7 cellular contexts compared by ENCODE assay signal in the genomic region with DNA sequence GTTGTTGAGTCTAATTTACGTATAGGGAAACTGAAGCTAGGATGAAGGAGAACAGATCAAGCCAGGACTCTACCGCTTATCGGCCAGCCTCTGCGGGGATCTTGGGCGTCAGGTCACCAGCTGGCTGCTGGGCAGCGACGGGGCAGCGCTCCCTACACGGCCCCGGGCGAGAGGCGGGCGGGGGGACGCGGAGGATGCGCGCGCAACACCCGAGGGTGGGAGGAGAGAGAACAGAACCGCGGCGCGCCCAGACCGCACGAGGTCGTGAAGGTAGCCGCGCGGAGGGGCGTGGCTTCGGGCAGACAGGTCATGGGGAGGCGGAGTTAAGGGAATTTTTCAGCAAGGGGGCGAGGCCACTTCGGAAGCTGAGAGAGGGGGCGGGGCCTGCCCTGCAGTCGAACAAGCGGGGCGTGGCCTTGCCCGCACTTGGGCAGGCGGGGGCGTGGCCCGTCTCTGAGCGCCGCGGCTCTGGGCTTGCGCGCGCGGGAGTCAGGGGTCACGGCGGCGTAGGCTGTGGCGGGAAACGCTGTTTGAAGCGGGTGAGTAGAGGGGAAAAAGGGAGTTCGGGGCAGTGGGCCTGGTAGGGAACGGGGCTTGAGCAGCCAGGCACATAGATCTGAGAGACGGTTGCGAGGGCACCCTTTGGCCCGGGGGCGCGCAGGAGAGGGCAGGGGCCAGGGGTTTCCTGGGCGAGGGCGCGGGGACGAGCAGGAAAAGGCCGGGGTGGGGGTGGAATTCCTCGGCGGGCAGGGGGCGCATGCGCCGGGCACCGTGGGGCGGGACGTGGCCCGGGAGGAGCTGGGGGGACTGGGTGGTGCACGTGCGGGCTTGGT. TPM values are rescaled to one million over a fixed set of nuclear protein-coding genes. Genes with fewer than 3 reads are reported as not detected.
DNase-seq lines count a peak whose midpoint lies in the region; ATAC-seq and TF ChIP-seq lines count a peak whose summit lies in the region.

TSS of gene POLD1 (plus strand) at position 496 of the 833 bp plus-strand sequence. CDS start 14,505 bp downstream, outside the sequence.

- in situ Hi-C loops in astrocyte of the cerebellum (cut with HindIII; ENCODE audit: low sequenced_read_pairs) = no loop called here

- TF ChIP-seq CTCF in astrocyte of the cerebellum (IDR thresholded peaks at IDR 0.05; ENCODE audit: low read depth, low read length, missing control alignments) = no peak

- ATAC-seq in GM18505 (IDR thresholded peaks at IDR 0.05; ENCODE audit: unreplicated experiment) = peak; percentile 74
- peak; percentile 82 for ATAC-seq in HG02981 (IDR thresholded peaks at IDR 0.05; ENCODE audit: unreplicated experiment)

- peak; percentile 67 for TF ChIP-seq POLR2A in GM18505 (IDR thresholded peaks at IDR 0.05; ENCODE audit: borderline replicate concordance, extremely low read depth, insufficient read depth, insufficient read length)

- DNase-seq in NCI-H2029 treated with DMSO at 0.1 percent for 48 hours (lab: John Stamatoyannopoulos, UW) (peak; percentile 96), T-helper 9 cell (peak; percentile 98), astrocyte of the cerebellum (ENCODE audit: low read depth) (peak; percentile 89), hepatic stellate cell (ENCODE audit: low spot score) (peak; percentile 98), renal cortical epithelial cell (ENCODE audit: low read depth) (peak; percentile 91)

- peak within 1 kb of the TSS; percentile 66 for H3K4me3 ChIP-seq in astrocyte of the cerebellum (ENCODE audit: low read depth, low read length)

RNA-seq across cellular contexts. Expression of gene POLD1, which starts in this region (rescaled TPM):
- total RNA-seq in renal cortical epithelial cell = 23.9 and 34.7 TPM in 2 replicates

Comparison
In these comparisons a context has a peak if more than half of its experiments do, and no peak if none do; other contexts are left out.
1. Peak in every context shown above with its lines: DNase-seq, ATAC-seq and H3K4me3 ChIP-seq.